ENCODE assay signal across 20 cellular contexts in genomic region chr12:91276529-91276928, GRCh38.
"Had no signal": no experiment of that assay in that cellular context is flagged by ENCODE, and none has a peak within 500 bp of the region (broad histone marks: within the 10 kb centered on the region; RNA-seq: fewer than 3 reads in every experiment).

No MANE protein-coding gene starts in this region.

- H3K36me3 Mint-ChIP-seq: activated naive CD4-positive, alpha-beta T cell treated with anti-CD3 and anti-CD28 coated beads, Interleukin-2, amount 50 U/mL, for 72 hours; natural killer cell treated with Interleukin-12 subunit alpha and Interleukin-12 subunit beta and Interleukin-15 and Interleukin-18, amount 100 ng/mL, for 72 hours had no signal

- H3K27me3 ChIP-seq: body of pancreas, colonic mucosa, right atrium auricular region, upper lobe of left lung had no signal

- H3K4me1 Mint-ChIP-seq: activated B cell treated with CpG ODN at 0.5 μM for 24 hours; activated CD4-positive, alpha-beta T cell treated with anti-CD3 and anti-CD28 coated beads, Interleukin-2, amount 10 ng/mL, durations not matched to agents 24 days and 14 days; stimulated activated naive CD8-positive, alpha-beta T cell treated with anti-CD3 and anti-CD28 coated beads, Interleukin-15, amount 100 ng/mL, for 72 hours had no signal

- H3K27ac Mint-ChIP-seq: activated B cell treated with CpG ODN at 0.5 μM for 24 hours; activated CD4-positive, alpha-beta T cell treated with anti-CD3 and anti-CD28 coated beads, Interleukin-2, amount 10 ng/mL, durations not matched to agents 24 days and 14 days; activated naive CD4-positive, alpha-beta T cell treated with anti-CD3 and anti-CD28 coated beads, Interleukin-2, amount 50 U/mL, for 72 hours; activated T-cell treated with anti-CD3 and anti-CD28 coated beads, Interleukin-2, amount 50 U/mL, for 72 hours; natural killer cell treated with Interleukin-12 subunit alpha and Interleukin-12 subunit beta and Interleukin-15 and Interleukin-18, amount 100 ng/mL, for 72 hours; progenitor cell of endocrine pancreas; stimulated activated naive CD8-positive, alpha-beta T cell treated with anti-CD3 and anti-CD28 coated beads, Interleukin-15, amount 100 ng/mL, for 72 hours had no signal

- H3K27ac ChIP-seq: body of pancreas, colonic mucosa, upper lobe of left lung had no signal

- H3K27me3 Mint-ChIP-seq: activated B cell treated with CpG ODN at 0.5 μM for 24 hours; activated CD4-positive, alpha-beta T cell treated with anti-CD3 and anti-CD28 coated beads, Interleukin-2, amount 10 ng/mL, durations not matched to agents 24 days and 14 days; progenitor cell of endocrine pancreas had no signal

- DNase-seq: activated B cell treated with CpG ODN at 0.5 μM for 24 hours; activated CD4-positive, alpha-beta T cell treated with anti-CD3 and anti-CD28 coated beads, Interleukin-2, amount 10 ng/mL, durations not matched to agents 24 days and 14 days; activated CD8-positive, alpha-beta memory T cell treated with anti-CD3 and anti-CD28 coated beads, Interleukin-2, amount 50 U/mL, for 48 hours; activated gamma-delta T cell; activated T-cell treated with anti-CD3 and anti-CD28 coated beads, Interleukin-2, amount 50 U/mL, for 72 hours; amniotic stem cell; body of pancreas; caudate nucleus; colonic mucosa; head of caudate nucleus; mesendoderm; nucleus accumbens; small intestine; stimulated activated naive CD8-positive, alpha-beta T cell treated with anti-CD3 and anti-CD28 coated beads, Interleukin-15, amount 100 ng/mL, for 72 hours; T-helper 2 cell; upper lobe of left lung had no signal

- H3K9me3 ChIP-seq: body of pancreas, colonic mucosa, right atrium auricular region, upper lobe of left lung had no signal

- H3K36me3 ChIP-seq: colonic mucosa, right atrium auricular region, upper lobe of left lung had no signal

- H3K9me3 Mint-ChIP-seq: activated B cell treated with CpG ODN at 0.5 μM for 24 hours; activated CD4-positive, alpha-beta T cell treated with anti-CD3 and anti-CD28 coated beads, Interleukin-2, amount 10 ng/mL, durations not matched to agents 24 days and 14 days; activated naive CD4-positive, alpha-beta T cell treated with anti-CD3 and anti-CD28 coated beads, Interleukin-2, amount 50 U/mL, for 72 hours; activated T-cell treated with anti-CD3 and anti-CD28 coated beads, Interleukin-2, amount 50 U/mL, for 72 hours; stimulated activated naive CD8-positive, alpha-beta T cell treated with anti-CD3 and anti-CD28 coated beads, Interleukin-15, amount 100 ng/mL, for 72 hours had no signal

- H3K4me3 Mint-ChIP-seq: activated B cell treated with CpG ODN at 0.5 μM for 24 hours; activated CD4-positive, alpha-beta T cell treated with anti-CD3 and anti-CD28 coated beads, Interleukin-2, amount 10 ng/mL, durations not matched to agents 24 days and 14 days; activated T-cell treated with anti-CD3 and anti-CD28 coated beads, Interleukin-2, amount 50 U/mL, for 72 hours; natural killer cell treated with Interleukin-12 subunit alpha and Interleukin-12 subunit beta and Interleukin-15 and Interleukin-18, amount 100 ng/mL, for 72 hours; stimulated activated naive CD8-positive, alpha-beta T cell treated with anti-CD3 and anti-CD28 coated beads, Interleukin-15, amount 100 ng/mL, for 72 hours had no signal

- H3K4me3 ChIP-seq: body of pancreas, colonic mucosa, right atrium auricular region, upper lobe of left lung had no signal
